Comparison of ENCODE assay signal across 1 cellular context in the genomic region with DNA sequence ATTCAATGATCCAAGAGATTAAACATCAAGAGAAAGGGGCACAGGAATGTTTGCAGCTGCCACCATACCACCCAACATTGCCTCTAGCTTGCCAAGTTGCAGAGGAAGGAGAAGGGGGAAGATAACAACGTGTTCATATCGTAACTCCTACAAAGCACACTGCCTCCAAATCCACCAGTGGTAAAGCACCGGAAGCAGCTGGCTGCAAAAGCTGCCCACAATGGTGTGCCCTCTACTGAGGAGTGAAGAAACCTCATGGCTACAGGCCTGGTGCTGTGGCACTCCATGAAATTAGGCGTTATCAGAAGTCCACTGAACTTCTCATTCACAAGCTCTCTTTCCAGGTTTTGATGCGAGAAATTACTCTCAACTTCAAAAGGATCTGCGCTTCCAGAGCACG.
TF ChIP-seq lines count a peak whose summit lies in the region.

No MANE protein-coding gene starts in this region.

TF ChIP-seq in SK-N-SH, 30 proteins besides CTCF, POLR2A, EP300 and RAD21 (continued from another document):
- TF ChIP-seq FOSL2 (IDR thresholded peaks at IDR 0.05; ENCODE audit: borderline replicate concordance, low read depth) (no peak), JUND (IDR thresholded peaks at IDR 0.05) (no peak), NRF1 (IDR thresholded peaks at IDR 0.05; ENCODE audit: low read depth, low read length) (no peak)
- TF ChIP-seq, protein P1, sequence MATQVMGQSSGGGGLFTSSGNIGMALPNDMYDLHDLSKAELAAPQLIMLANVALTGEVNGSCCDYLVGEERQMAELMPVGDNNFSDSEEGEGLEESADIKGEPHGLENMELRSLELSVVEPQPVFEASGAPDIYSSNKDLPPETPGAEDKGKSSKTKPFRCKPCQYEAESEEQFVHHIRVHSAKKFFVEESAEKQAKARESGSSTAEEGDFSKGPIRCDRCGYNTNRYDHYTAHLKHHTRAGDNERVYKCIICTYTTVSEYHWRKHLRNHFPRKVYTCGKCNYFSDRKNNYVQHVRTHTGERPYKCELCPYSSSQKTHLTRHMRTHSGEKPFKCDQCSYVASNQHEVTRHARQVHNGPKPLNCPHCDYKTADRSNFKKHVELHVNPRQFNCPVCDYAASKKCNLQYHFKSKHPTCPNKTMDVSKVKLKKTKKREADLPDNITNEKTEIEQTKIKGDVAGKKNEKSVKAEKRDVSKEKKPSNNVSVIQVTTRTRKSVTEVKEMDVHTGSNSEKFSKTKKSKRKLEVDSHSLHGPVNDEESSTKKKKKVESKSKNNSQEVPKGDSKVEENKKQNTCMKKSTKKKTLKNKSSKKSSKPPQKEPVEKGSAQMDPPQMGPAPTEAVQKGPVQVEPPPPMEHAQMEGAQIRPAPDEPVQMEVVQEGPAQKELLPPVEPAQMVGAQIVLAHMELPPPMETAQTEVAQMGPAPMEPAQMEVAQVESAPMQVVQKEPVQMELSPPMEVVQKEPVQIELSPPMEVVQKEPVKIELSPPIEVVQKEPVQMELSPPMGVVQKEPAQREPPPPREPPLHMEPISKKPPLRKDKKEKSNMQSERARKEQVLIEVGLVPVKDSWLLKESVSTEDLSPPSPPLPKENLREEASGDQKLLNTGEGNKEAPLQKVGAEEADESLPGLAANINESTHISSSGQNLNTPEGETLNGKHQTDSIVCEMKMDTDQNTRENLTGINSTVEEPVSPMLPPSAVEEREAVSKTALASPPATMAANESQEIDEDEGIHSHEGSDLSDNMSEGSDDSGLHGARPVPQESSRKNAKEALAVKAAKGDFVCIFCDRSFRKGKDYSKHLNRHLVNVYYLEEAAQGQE (IDR thresholded peaks at IDR 0.05; ENCODE audit: low read depth, low read length): no peak
